7 cellular contexts compared by ENCODE assay signal in the genomic region with DNA sequence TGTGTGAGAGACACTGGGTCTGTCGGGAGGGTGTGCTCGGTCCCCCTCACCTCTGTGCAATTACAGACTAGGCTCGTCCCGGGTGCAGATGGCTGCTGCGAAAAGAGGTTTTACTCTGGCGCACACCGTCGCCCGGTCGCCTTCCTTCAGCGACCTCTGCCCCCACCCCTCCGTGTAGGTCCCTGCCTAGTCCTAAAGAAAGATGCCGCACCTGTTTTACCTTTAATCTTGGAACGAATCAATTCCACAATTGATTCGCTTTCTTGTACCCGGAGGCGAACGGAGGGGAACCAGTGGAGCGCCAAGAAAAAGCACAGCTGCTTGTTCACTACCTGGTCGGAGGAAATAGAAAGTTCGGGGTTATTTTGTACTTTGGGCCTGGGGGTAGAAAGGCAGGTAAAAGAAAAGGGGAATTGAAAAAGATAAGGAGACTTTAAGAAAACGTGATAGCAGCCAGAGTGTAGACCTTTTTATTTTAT. TPM values are rescaled to one million over a fixed set of nuclear protein-coding genes. Genes with fewer than 3 reads are reported as not detected.
DNase-seq lines count a peak whose midpoint lies in the region; ATAC-seq and TF ChIP-seq lines count a peak whose summit lies in the region.

No MANE protein-coding gene starts in this region.

- DNase-seq in epithelial cell of proximal tubule (ENCODE audit: low read depth) = no peak
- DNase-seq in skeletal muscle cell (ENCODE audit: low read depth) = no peak
- no peak for DNase-seq in NCI-H1092 treated with DMSO at 0.1 percent for 48 hours (lab: John Stamatoyannopoulos, UW)
- no peak for DNase-seq in activated CD4-positive, alpha-beta T cell treated with anti-CD3 and anti-CD28 coated beads for 4 hours
- no peak for DNase-seq in activated effector memory CD4-positive, alpha-beta T cell treated with anti-CD3 and anti-CD28 coated beads, Interleukin-2, amount 50 U/mL, for 16 hours

- H3K4me3 ChIP-seq in epithelial cell of proximal tubule (ENCODE audit: low read depth, low read length) = peak overlapping the region; percentile 60
- peak overlapping the region; percentile 39 for H3K4me3 ChIP-seq in skeletal muscle cell (ENCODE audit: low read depth, low read length)

- peak; percentile 9 for ATAC-seq in GM19328 (IDR thresholded peaks at IDR 0.05; ENCODE audit: unreplicated experiment)
- ATAC-seq in HG03139 (IDR thresholded peaks at IDR 0.05; ENCODE audit: unreplicated experiment) = peak; percentile 9

- no peak for TF ChIP-seq CTCF in epithelial cell of proximal tubule (conservative IDR thresholded peaks at IDR 0.05; ENCODE audit: low read depth, low read length)

RNA-seq across cellular contexts. Expression of a gene that starts 1.2 kb away (rescaled TPM):
- 1.5 and 15.4 TPM in 2 replicates for total RNA-seq in epithelial cell of proximal tubule
